In the genomic region with DNA sequence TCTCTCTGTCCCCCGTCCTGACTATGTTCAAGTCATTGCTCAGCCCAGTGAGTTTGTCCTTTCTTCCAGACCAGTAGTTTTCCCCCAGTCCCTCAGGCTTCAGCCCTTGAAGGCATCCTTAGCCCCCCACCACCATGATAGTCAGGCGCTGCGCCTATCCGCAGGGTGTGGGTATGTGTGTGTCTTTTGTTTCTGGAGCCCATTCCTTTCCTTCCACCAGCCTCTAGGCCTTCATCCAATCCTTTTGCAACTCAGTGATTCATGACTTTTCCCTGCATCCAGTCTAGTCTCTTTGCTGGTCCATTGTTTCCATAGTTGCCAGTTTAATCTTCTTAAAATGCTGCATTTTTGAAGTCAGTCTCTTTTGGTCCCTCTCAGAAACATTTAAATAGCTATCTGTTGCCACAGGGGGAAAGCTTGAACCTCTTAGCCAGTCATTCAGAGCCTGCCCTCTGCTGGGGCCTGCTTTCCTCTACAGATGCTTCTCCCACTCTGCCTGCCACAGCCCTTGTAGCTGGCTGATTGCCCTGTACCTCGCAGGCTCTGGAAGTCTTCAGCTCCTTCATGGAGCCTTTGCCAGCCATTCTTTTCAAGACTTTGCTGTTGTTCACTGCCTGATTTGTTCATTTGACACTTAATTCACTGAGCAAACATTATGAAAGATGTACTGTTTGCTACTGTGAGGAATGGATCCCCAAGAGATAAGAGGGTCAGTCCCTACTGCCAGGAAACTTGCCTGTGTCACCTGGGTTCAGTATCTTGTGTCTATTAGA, we compare ENCODE assay signal across 8 cellular contexts. TPM values are rescaled to one million over a fixed set of nuclear protein-coding genes. Genes with fewer than 3 reads are reported as not detected.
DNase-seq lines count a peak whose midpoint lies in the region; ATAC-seq and TF ChIP-seq lines count a peak whose summit lies in the region.

No MANE protein-coding gene starts in this region.

- H3K27ac ChIP-seq in SJCRH30 (no peak overlapping the region), upper lobe of left lung (peak overlapping the region in 3 of 4 donors; percentile 5 to 44 (median 32))

- H3K27ac Mint-ChIP-seq in activated naive CD4-positive, alpha-beta T cell treated with anti-CD3 and anti-CD28 coated beads, Interleukin-2, amount 50 U/mL, for 72 hours: peak overlapping the region; percentile 49 to 91

- in situ Hi-C loops in KBM-7 (cut with MboI; ENCODE audit: low pct_unique_long_range_greater_than_20kb, low sequenced_read_pairs): no loop called here

- ATAC-seq in GM21723 (IDR thresholded peaks at IDR 0.05; ENCODE audit: unreplicated experiment): peak; percentile 87
- ATAC-seq in activated naive CD4-positive, alpha-beta T cell treated with anti-CD3 and anti-CD28 coated beads, Interleukin-2, amount 50 U/mL, for 72 hours: peak; percentile 91 to 95
- peak; percentile 88 for ATAC-seq in Right ventricle myocardium inferior
- peak; percentile 88 to 89 for ATAC-seq in upper lobe of left lung (ENCODE audit: low FRiP score in 2 of 2)

- TF ChIP-seq EP300 in upper lobe of left lung (IDR thresholded peaks at IDR 0.05): no peak

- no peaks in the 10 kb centered on the region for H3K27me3 ChIP-seq in SJCRH30
- H3K27me3 ChIP-seq in upper lobe of left lung: no peaks in the 10 kb centered on the region

- DNase-seq in EL (peak; percentile 84), KBM-7 (peak; percentile 83), SJCRH30 (peak; percentile 70 to 82), Right ventricle myocardium inferior (ENCODE audit: missing footprints) (peak; percentile 89), pons (ENCODE audit: low spot score) (peak; percentile 94), upper lobe of left lung (peak in 1 of 2 donors; percentile 88)
- DNase-seq in activated naive CD4-positive, alpha-beta T cell treated with anti-CD3 and anti-CD28 coated beads, Interleukin-2, amount 50 U/mL, for 72 hours (ENCODE audit: low spot score in 2 of 2): peak in 1 of 2 donors; percentile 59

- H3K4me1 ChIP-seq in SJCRH30 (peaks cover 23% of the 10 kb centered on the region), upper lobe of left lung (peaks cover 27 to 37% (median 34%) of the 10 kb centered on the region in 4 donors)

- H3K9me3 ChIP-seq in SJCRH30 (replicated peaks): no peaks in the 10 kb centered on the region
- H3K9me3 ChIP-seq in upper lobe of left lung: no peaks in the 10 kb centered on the region

- no peak for TF ChIP-seq POLR2A in upper lobe of left lung (IDR thresholded peaks at IDR 0.05)

- H3K36me3 ChIP-seq in SJCRH30 (peaks cover 2% of the 10 kb centered on the region), upper lobe of left lung (peaks cover 0 to 28% (median 7%) of the 10 kb centered on the region in 4 donors)

- H3K9me3 Mint-ChIP-seq in activated naive CD4-positive, alpha-beta T cell treated with anti-CD3 and anti-CD28 coated beads, Interleukin-2, amount 50 U/mL, for 72 hours: no peaks in the 10 kb centered on the region

- H3K4me3 ChIP-seq in SJCRH30 (no peak overlapping the region), upper lobe of left lung (no peak overlapping the region)

- intact Hi-C loops in Right ventricle myocardium inferior (cut with DNase I): loop anchor here (2.0 to 10.0 kb wide), 4 partner anchors 58 to 594 kb away; partner anchors contain the start of gene TENT4B

- 76 to 78% methylated on average over 5 of the region's 5 CpGs for WGBS in upper lobe of left lung, 2 donors

- H3K36me3 Mint-ChIP-seq in activated naive CD4-positive, alpha-beta T cell treated with anti-CD3 and anti-CD28 coated beads, Interleukin-2, amount 50 U/mL, for 72 hours: peaks cover 0 to under 1% of the 10 kb centered on the region in 2 donors

- peak; percentile 48 to 73 (median 66) for TF ChIP-seq CTCF in upper lobe of left lung (IDR thresholded peaks at IDR 0.05)

RNA-seq across cellular contexts. Expression of gene ADCY7, which starts 55.9 kb away (rescaled TPM):
- 26.2 and 27.1 TPM in 2 replicates for total RNA-seq in SJCRH30 (2014; rRNA removed; shearing (Covaris generic))
- total RNA-seq in activated naive CD4-positive, alpha-beta T cell treated with anti-CD3 and anti-CD28 coated beads, Interleukin-2, amount 50 U/mL, for 72 hours: 100 to 1,000 TPM in 1 of 2 donors, 10 to 100 TPM in 1; 78.5 to 104 TPM
- 11.7 TPM for total RNA-seq in Right ventricle myocardium inferior
- 100 to 1,000 TPM in 3 of 6 donors, 10 to 100 TPM in 3; 46.9 to 177 (median 101) TPM for total RNA-seq in upper lobe of left lung

RNA-seq across cellular contexts. Expression of gene TENT4B, which starts 57.3 kb away (rescaled TPM):
- 9.6 and 12.4 TPM in 2 replicates for total RNA-seq in SJCRH30 (2014; rRNA removed; shearing (Covaris generic))
- 10 to 100 TPM; 25.7 to 27.9 TPM for total RNA-seq in activated naive CD4-positive, alpha-beta T cell treated with anti-CD3 and anti-CD28 coated beads, Interleukin-2, amount 50 U/mL, for 72 hours
- total RNA-seq in Right ventricle myocardium inferior: 7.8 TPM
- 10 to 100 TPM in 3 of 6 donors, 1 to 10 TPM in 3; 7.2 to 19.2 (median 10.6) TPM for total RNA-seq in upper lobe of left lung
